Comparison of ENCODE assay signal across 16 cellular contexts in genomic region chr5:56594821-56595220, GRCh38.
A peak's percentile ranks its signal among the peaks of the same experiment; 100 is the strongest.
DNase-seq lines count a peak whose midpoint lies in the region; FAIRE-seq and TF ChIP-seq lines count a peak whose summit lies in the region.
"Had no signal": no experiment of that assay in that cellular context is flagged by ENCODE, and none has a peak within 500 bp of the region (broad histone marks: within the 10 kb centered on the region; RNA-seq: fewer than 3 reads in every experiment).

No MANE protein-coding gene starts in this region.

- H3K4me3 ChIP-seq in fibroblast of villous mesenchyme (ENCODE audit: low read depth, low read length): no peak overlapping the region
- H3K4me3 ChIP-seq: GM12878, SJSA1 had no signal

- TF ChIP-seq CTCF in fibroblast of villous mesenchyme (IDR thresholded peaks at IDR 0.05; ENCODE audit: insufficient read depth, low read depth, low read length): no peak

- no peak for FAIRE-seq in urothelium cell line (lab: Jason Lieb, UNC)
- FAIRE-seq: GM12878 had no signal

- DNase-seq in ELR (ENCODE audit: low read depth) (peak; percentile 7), RPMI7951 (ENCODE audit: low read depth) (peak; percentile 28), fibroblast of villous mesenchyme (ENCODE audit: low read depth) (peak; percentile 63), urothelium cell line (ENCODE audit: low spot score) (peak; percentile 38), RKO (ENCODE audit: low spot score) (no peak), pons (ENCODE audit: low spot score) (no peak), mesenteric fat pad (ENCODE audit: low spot score) (no peak)
- DNase-seq: ACHN, H7, MV-4-11, NCI-H1105 treated with DMSO at 0.1 percent for 48 hours, NCI-H2029 treated with DMSO at 0.1 percent for 48 hours, NCI-H345, NCI-H774 had no signal

Comparison
In these comparisons a context has a peak if more than half of its experiments do, and no peak if none do; other contexts are left out.
1. DNase-seq: peak in ELR (single experiment), RPMI7951 (single experiment), fibroblast of villous mesenchyme (single experiment) and urothelium cell line (single experiment); none in RKO (single experiment), pons (single experiment) and mesenteric fat pad (single experiment).